8 cellular contexts compared by ENCODE assay signal in genomic region chr7:112790651-112790973, GRCh38. TPM values are rescaled to one million over a fixed set of nuclear protein-coding genes. Genes with fewer than 3 reads are reported as not detected.
DNase-seq lines count a peak whose midpoint lies in the region; ATAC-seq and TF ChIP-seq lines count a peak whose summit lies in the region.

No MANE protein-coding gene starts in this region.

- peak overlapping the region; percentile 92 for H3K4me3 ChIP-seq in AG04450 (ENCODE audit: low read depth, low read length)
- peak overlapping the region; percentile 77 for H3K4me3 ChIP-seq in skeletal muscle satellite cell (ENCODE audit: low read length)

- H3K27me3 Mint-ChIP-seq in T-cell, result no peaks in the 10 kb centered on the region

- intact Hi-C loops in Right ventricle myocardium superior (cut with DNase I), result no loop called here

- peak overlapping the region; percentile 88 for H3K9ac ChIP-seq in skeletal muscle satellite cell (ENCODE audit: low read depth, low read length)

- CTCF ChIA-PET in AG04450 (lab: Charles Lee), result interaction anchor here (1.0 kb wide), 2 partner anchors 11 to 56 kb away, joined by 3 to 4 read pairs; no protein-coding TSS in a partner anchor
- CTCF ChIA-PET in T-cell (lab: Charles Lee), result no interaction called here

- H3K27ac Mint-ChIP-seq in T-cell, result peak overlapping the region in 1 of 2 donors; percentile 86

- no peak for TF ChIP-seq CTCF in AG04450 (IDR thresholded peaks at IDR 0.05; ENCODE audit: low read depth, low read length)

- DNase-seq in AG04450 (ENCODE audit: low read depth, low spot score) (no peak), T-cell (no peak), Right ventricle myocardium superior (no peak), NCI-H2081 treated with DMSO at 0.1 percent for 48 hours (lab: John Stamatoyannopoulos, UW) (no peak), NCI-H748 (lab: John Stamatoyannopoulos, UW; ENCODE audit: unreplicated experiment) (no peak)

- POLR2A ChIA-PET in AG04450 (lab: Yijun Ruan, JAX), result no interaction called here
- POLR2A ChIA-PET in T-cell (lab: Charles Lee), result interaction anchor here (0.6 to 0.7 kb wide), 2 partner anchors 52 to 340 kb away, joined by 3 to 4 read pairs; partner anchors contain the start of gene IFRD1 (in 1 of the 2)

- no peaks in the 10 kb centered on the region for H3K36me3 ChIP-seq in skeletal muscle satellite cell (ENCODE audit: insufficient read depth, low read length)

- peaks cover 39 to 45% (median 42%) of the 10 kb centered on the region in 3 donors for H3K4me1 Mint-ChIP-seq in T-cell

- H3K9me3 ChIP-seq in AG04450 (ENCODE audit: control insufficient read depth, insufficient read depth, low read length) (no peaks in the 10 kb centered on the region), skeletal muscle satellite cell (replicated peaks; ENCODE audit: low read length) (no peaks in the 10 kb centered on the region)

- H3K27ac ChIP-seq in AG04450 (ENCODE audit: low read depth, low read length), result no peak overlapping the region

- no peaks in the 10 kb centered on the region for H3K9me3 Mint-ChIP-seq in T-cell

- H3K4me3 Mint-ChIP-seq in T-cell, result peak overlapping the region; percentile 83 to 94 (median 88)

- H3K36me3 Mint-ChIP-seq in T-cell, result peaks cover 8% of the 10 kb centered on the region

- peak overlapping the region; percentile 76 for H3K4me2 ChIP-seq in skeletal muscle satellite cell (ENCODE audit: low read length)

- H3K27me3 ChIP-seq in AG04450 (ENCODE audit: control insufficient read depth, insufficient read depth, low read length), result no peaks in the 10 kb centered on the region
- H3K27me3 ChIP-seq in skeletal muscle satellite cell (ENCODE audit: control insufficient read depth, insufficient read depth, low read length), result no peaks in the 10 kb centered on the region

- peaks cover 15% of the 10 kb centered on the region for H3K4me1 ChIP-seq in skeletal muscle satellite cell (ENCODE audit: control insufficient read depth, insufficient read depth, low read length)

- ATAC-seq in GM18907 (IDR thresholded peaks at IDR 0.05; ENCODE audit: unreplicated experiment) (peak; percentile 72), HG03095 (IDR thresholded peaks at IDR 0.05; ENCODE audit: unreplicated experiment) (peak; percentile 70), T-cell (replicated peaks in 1 of 4) (peak in 2 of 4 experiments; percentile 5 to 19), Right ventricle myocardium superior (ENCODE audit: poor library complexity) (peak; percentile 44)

RNA-seq across cellular contexts. Expression of gene TMEM168, which starts 0.4 kb away (rescaled TPM):
- 28.3 and 34.9 TPM in 2 replicates for polyA plus RNA-seq in AG04450 (2011; rRNA removed)
- polyA minus RNA-seq in AG04450 (2011; rRNA and poly(A)+ RNA removed), result 19.5 and 32.6 TPM in 2 replicates
- 10 to 100 TPM; 16.0 to 24.1 (median 20.3) TPM for total RNA-seq in T-cell
- 14.0 TPM for total RNA-seq in Right ventricle myocardium superior
- 14.7 and 15.9 TPM in 2 replicates for total RNA-seq in skeletal muscle satellite cell (2012; rRNA removed)
